11 cellular contexts compared by ENCODE assay signal in genomic region chr17:15341966-15342365, GRCh38. TPM values are rescaled to one million over a fixed set of nuclear protein-coding genes. Genes with fewer than 3 reads are reported as not detected.
DNase-seq lines count a peak whose midpoint lies in the region; ATAC-seq and TF ChIP-seq lines count a peak whose summit lies in the region.
"Had no signal": no experiment of that assay in that cellular context is flagged by ENCODE, and none has a peak within 500 bp of the region (broad histone marks: within the 10 kb centered on the region; RNA-seq: fewer than 3 reads in every experiment).

No MANE protein-coding gene starts in this region.

- WGBS in heart left ventricle, 4 donors, result 86 to 91% (median 89%) methylated on average over 3 of the region's 3 CpGs
- WGBS in urinary bladder, result 78% methylated on average over 3 of the region's 3 CpGs

- no peaks in the 10 kb centered on the region for H3F3A ChIP-seq in neural cell (ENCODE audit: insufficient read depth, low read length, poor library complexity, severe bottlenecking)

- intact Hi-C loops in heart left ventricle (cut with DNase I) (loop anchor here in 6 of 10 donors (5.0 to 10.0 kb wide), 5 partner anchors 53 to 160 kb away; partner anchors contain the start of gene PMP22 (in 2 of the 6)), Right ventricle myocardium superior (cut with DNase I) (no loop called here)

- ATAC-seq in heart left ventricle (no peak), Right ventricle myocardium superior (ENCODE audit: poor library complexity) (no peak), HG02759 (IDR thresholded peaks at IDR 0.05; ENCODE audit: unreplicated experiment) (no peak)

- H3K27ac ChIP-seq in heart left ventricle, result no peak overlapping the region
- no peak overlapping the region for H3K27ac ChIP-seq in fibroblast of lung (ENCODE audit: insufficient read depth, low read length)
- no peak overlapping the region for H3K27ac ChIP-seq in neural cell (ENCODE audit: low read length)
- H3K27ac ChIP-seq in urinary bladder (ENCODE audit: low read depth), result no peak overlapping the region

- H3K4me2 ChIP-seq in fibroblast of lung (ENCODE audit: extremely low read depth, insufficient read depth, low read length) (peak overlapping the region; percentile 89), neural cell (ENCODE audit: low read length) (no peak overlapping the region)

- H3K9me2 ChIP-seq in neural cell (ENCODE audit: insufficient read depth, low read length), result no peaks in the 10 kb centered on the region

- DNase-seq in heart left ventricle (no peak), Right ventricle myocardium superior (no peak), fibroblast of lung (ENCODE audit: low read depth in 2 of 2) (no peak), ecto neural progenitor cell (ENCODE audit: low spot score) (no peak), DMS 273 (lab: John Stamatoyannopoulos, UW; ENCODE audit: unreplicated experiment) (no peak)
- DNase-seq: SHP77 had no signal

- peak overlapping the region; percentile 53 for H2AFZ ChIP-seq in fibroblast of lung (ENCODE audit: low read length)
- no peak overlapping the region for H2AFZ ChIP-seq in neural cell (ENCODE audit: low read depth, low read length)

- no peak for TF ChIP-seq POLR2A in heart left ventricle (IDR thresholded peaks at IDR 0.05)

- peak overlapping the region in 11 of 12 donors; percentile 30 to 76 (median 54) for H3K4me3 ChIP-seq in heart left ventricle
- peak overlapping the region; percentile 21 to 58 (median 32) for H3K4me3 ChIP-seq in fibroblast of lung (replicated peaks in 1 of 4; ENCODE audit: control extremely low read depth in 1 of 4, insufficient read depth in 1 of 4, low read depth in 3 of 4, low read length in 4 of 4)
- H3K4me3 ChIP-seq in neural cell (ENCODE audit: low read length), result peak overlapping the region; percentile 64
- peak overlapping the region; percentile 43 for H3K4me3 ChIP-seq in urinary bladder (ENCODE audit: low read depth, low read length)

- H4K20me1 ChIP-seq in fibroblast of lung (ENCODE audit: control insufficient read depth, extremely low read depth, insufficient read depth, low read length), result no peaks in the 10 kb centered on the region
- no peaks in the 10 kb centered on the region for H4K20me1 ChIP-seq in neural cell (ENCODE audit: insufficient read depth)

- H3K9ac ChIP-seq in fibroblast of lung (ENCODE audit: insufficient read depth, low read length), result no peak overlapping the region
- no peak overlapping the region for H3K9ac ChIP-seq in neural cell (ENCODE audit: low read length)

- H3K27me3 ChIP-seq in heart left ventricle (peaks cover 0 to 29% (median 2%) of the 10 kb centered on the region in 9 donors), fibroblast of lung (ENCODE audit: control insufficient read depth, insufficient read depth, low read length) (peaks cover 19% of the 10 kb centered on the region), neural cell (ENCODE audit: insufficient read depth, low read depth, low read length) (peaks cover 28% of the 10 kb centered on the region)

- H3K9me3 ChIP-seq in heart left ventricle (peaks cover 0 to 6% (median 0%) of the 10 kb centered on the region in 12 donors), fibroblast of lung (ENCODE audit: control insufficient read depth, insufficient read depth, low read depth, low read length) (no peaks in the 10 kb centered on the region), neural cell (ENCODE audit: low read length) (no peaks in the 10 kb centered on the region)

- TF ChIP-seq EP300 in neural cell (conservative IDR thresholded peaks at IDR 0.05; ENCODE audit: poor library complexity, severe bottlenecking), result no peak

- no peaks in the 10 kb centered on the region for H3K36me3 ChIP-seq in heart left ventricle
- no peaks in the 10 kb centered on the region for H3K36me3 ChIP-seq in fibroblast of lung (ENCODE audit: control insufficient read depth, insufficient read depth, low read length)
- no peaks in the 10 kb centered on the region for H3K36me3 ChIP-seq in neural cell (ENCODE audit: insufficient read depth, low read length)
- no peaks in the 10 kb centered on the region for H3K36me3 ChIP-seq in urinary bladder (ENCODE audit: insufficient read depth)

- H3K4me1 ChIP-seq in heart left ventricle (peaks cover 0 to 7% (median 5%) of the 10 kb centered on the region in 12 donors), fibroblast of lung (ENCODE audit: control insufficient read depth, extremely low read depth, insufficient read depth, low read length) (no peaks in the 10 kb centered on the region), urinary bladder (ENCODE audit: insufficient read depth) (no peaks in the 10 kb centered on the region)

- no peak for TF ChIP-seq RAD21 in neural cell (conservative IDR thresholded peaks at IDR 0.05)

- H3K79me2 ChIP-seq in fibroblast of lung (ENCODE audit: control insufficient read depth, insufficient read depth, low read length), result no peaks in the 10 kb centered on the region
- no peaks in the 10 kb centered on the region for H3K79me2 ChIP-seq in neural cell (replicated peaks; ENCODE audit: insufficient read depth, low read length)

- TF ChIP-seq CTCF in heart left ventricle (IDR thresholded peaks at IDR 0.05) (no peak), fibroblast of lung (conservative IDR thresholded peaks at IDR 0.05 in 1 of 2, IDR thresholded peaks at IDR 0.05 in 1 of 2; ENCODE audit: low read depth in 1 of 2, low read length in 2 of 2) (no peak), neural cell (IDR thresholded peaks at IDR 0.05; ENCODE audit: poor library complexity, severe bottlenecking) (no peak)

TF ChIP-seq in neural cell, 6 proteins besides CTCF, POLR2A, EP300 and RAD21:
- no peak for TF ChIP-seq TAF1 (IDR thresholded peaks at IDR 0.05; ENCODE audit: low read depth)
- TF ChIP-seq REST (IDR thresholded peaks at IDR 0.05; ENCODE audit: borderline replicate concordance), result no peak
- no peak for TF ChIP-seq POLR2AphosphoS5 (IDR thresholded peaks at IDR 0.05)
- TF ChIP-seq MXI1 (conservative IDR thresholded peaks at IDR 0.05; ENCODE audit: poor library complexity, severe bottlenecking), result no peak
- no peak for TF ChIP-seq EZH2 (IDR thresholded peaks at IDR 0.05; ENCODE audit: borderline replicate concordance, insufficient read depth, low read length, poor library complexity, severe bottlenecking)
- no peak for TF ChIP-seq SMC3 (conservative IDR thresholded peaks at IDR 0.05; ENCODE audit: poor library complexity)

RNA-seq across cellular contexts. Expression of gene TEKT3, which starts 0.6 kb away (rescaled TPM):
- total RNA-seq in heart left ventricle (1 to 10 TPM in 1 of 9 donors, under 1 TPM in 5, not detected in 3; 0.32 to 1.0 (median 0.71) TPM), Right ventricle myocardium superior (0.43 TPM), fibroblast of lung (0.33 and 0.77 TPM in 2 replicates), urinary bladder (1.1 TPM)
- polyA plus RNA-seq in heart left ventricle (under 1 TPM; 0.06 to 0.30 TPM), fibroblast of lung (0.19 and 0.52 TPM in 2 replicates), neural cell (1.7 and 3.1 TPM in 2 replicates), urinary bladder (1.0 TPM)
- polyA plus RNA-seq in fibroblast of lung (2012), result 0.59 TPM in 1 of 2 replicates, not detected in the other
- polyA minus RNA-seq in fibroblast of lung (ENCODE audit: low replicate concordance) (not detected in 2 replicates), neural cell (0.81 TPM in 1 of 2 replicates, not detected in the other)
- total RNA-seq: Daoy had no signal
- polyA plus RNA-seq: liver had no signal
